Comparison of ENCODE assay signal across 1 cellular context in the genomic region with DNA sequence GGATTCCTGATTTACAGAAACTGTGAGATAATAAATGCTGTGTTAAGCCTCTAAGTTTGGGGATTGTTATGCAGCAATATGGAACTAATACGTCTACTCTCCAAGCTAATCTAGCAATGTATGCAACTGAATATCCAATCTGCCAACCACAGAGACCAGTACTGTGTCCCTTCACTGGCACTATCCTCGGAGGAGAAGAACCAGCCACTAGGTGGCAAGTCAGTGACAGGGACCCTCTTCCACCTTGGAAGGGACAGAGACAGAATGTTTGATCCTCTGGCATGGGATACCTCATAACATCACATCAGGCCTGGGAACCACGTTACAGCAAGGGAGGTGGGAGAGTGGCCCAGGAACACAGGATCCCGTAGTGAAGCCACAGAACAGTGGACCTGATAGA.
TF ChIP-seq lines count a peak whose summit lies in the region.

No MANE protein-coding gene starts in this region.

TF ChIP-seq in GM23338, 12 proteins besides CTCF, POLR2A, EP300 and RAD21 (continued from another document):
- TF ChIP-seq ZNF462 (CRISPR knock-in tag; IDR thresholded peaks at IDR 0.05), result no peak
- TF ChIP-seq EZH2 (IDR thresholded peaks at IDR 0.05; ENCODE audit: low read depth, unreplicated experiment), result no peak
- no peak for TF ChIP-seq ZNF114 (CRISPR knock-in tag; IDR thresholded peaks at IDR 0.05)
- TF ChIP-seq, protein P1, sequence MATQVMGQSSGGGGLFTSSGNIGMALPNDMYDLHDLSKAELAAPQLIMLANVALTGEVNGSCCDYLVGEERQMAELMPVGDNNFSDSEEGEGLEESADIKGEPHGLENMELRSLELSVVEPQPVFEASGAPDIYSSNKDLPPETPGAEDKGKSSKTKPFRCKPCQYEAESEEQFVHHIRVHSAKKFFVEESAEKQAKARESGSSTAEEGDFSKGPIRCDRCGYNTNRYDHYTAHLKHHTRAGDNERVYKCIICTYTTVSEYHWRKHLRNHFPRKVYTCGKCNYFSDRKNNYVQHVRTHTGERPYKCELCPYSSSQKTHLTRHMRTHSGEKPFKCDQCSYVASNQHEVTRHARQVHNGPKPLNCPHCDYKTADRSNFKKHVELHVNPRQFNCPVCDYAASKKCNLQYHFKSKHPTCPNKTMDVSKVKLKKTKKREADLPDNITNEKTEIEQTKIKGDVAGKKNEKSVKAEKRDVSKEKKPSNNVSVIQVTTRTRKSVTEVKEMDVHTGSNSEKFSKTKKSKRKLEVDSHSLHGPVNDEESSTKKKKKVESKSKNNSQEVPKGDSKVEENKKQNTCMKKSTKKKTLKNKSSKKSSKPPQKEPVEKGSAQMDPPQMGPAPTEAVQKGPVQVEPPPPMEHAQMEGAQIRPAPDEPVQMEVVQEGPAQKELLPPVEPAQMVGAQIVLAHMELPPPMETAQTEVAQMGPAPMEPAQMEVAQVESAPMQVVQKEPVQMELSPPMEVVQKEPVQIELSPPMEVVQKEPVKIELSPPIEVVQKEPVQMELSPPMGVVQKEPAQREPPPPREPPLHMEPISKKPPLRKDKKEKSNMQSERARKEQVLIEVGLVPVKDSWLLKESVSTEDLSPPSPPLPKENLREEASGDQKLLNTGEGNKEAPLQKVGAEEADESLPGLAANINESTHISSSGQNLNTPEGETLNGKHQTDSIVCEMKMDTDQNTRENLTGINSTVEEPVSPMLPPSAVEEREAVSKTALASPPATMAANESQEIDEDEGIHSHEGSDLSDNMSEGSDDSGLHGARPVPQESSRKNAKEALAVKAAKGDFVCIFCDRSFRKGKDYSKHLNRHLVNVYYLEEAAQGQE (IDR thresholded peaks at IDR 0.05; ENCODE audit: unreplicated experiment), result no peak
- TF ChIP-seq CREB1 (CRISPR knock-in tag; IDR thresholded peaks at IDR 0.05; ENCODE audit: low read depth), result no peak
- TF ChIP-seq EZH2phosphoT487 (IDR thresholded peaks at IDR 0.05; ENCODE audit: unreplicated experiment), result no peak
- TF ChIP-seq NANOG (IDR thresholded peaks at IDR 0.05; ENCODE audit: borderline replicate concordance), result no peak
- TF ChIP-seq POLR2AphosphoS5 (IDR thresholded peaks at IDR 0.05; ENCODE audit: low read depth), result no peak
TF ChIP-seq in GM23338: peak in this region for 0.
